In the genomic region with DNA sequence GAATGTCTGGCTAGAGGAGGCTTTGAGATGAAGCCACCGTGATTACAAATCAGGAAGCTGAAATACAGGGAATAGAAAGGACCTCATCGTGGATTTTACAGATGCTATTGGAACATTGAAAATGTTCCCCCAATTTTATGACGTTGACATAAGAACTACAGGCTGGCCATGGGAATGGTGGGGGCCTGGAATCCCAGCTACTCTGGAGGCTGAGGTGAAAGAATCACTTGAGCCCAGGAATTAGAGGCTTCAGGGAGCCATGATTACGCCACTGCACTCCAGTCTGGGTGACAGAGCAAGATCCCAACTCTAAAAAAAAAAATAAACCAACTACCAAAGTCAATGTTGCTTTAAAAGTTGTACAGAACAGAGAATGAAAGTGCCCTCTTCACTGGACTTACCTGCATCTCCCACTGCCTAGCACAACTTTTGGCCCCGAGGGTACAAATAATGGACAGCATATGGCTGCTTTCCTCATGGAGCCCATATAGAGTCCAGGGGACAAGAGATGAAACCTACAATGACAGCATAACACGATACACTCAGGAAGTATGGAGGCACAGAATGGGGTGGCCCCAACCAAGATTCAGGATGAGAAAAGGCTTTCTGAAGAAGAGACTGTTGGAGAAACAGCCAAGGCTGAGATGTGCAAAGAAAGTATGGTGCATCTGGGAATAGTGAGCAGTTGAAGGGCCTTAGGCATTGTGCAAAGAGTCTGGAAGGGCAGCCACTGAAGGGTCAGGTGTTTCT, we compare ENCODE assay signal across 34 cellular contexts.
"Had no signal": no experiment of that assay in that cellular context is flagged by ENCODE, and none has a peak within 500 bp of the region (broad histone marks: within the 10 kb centered on the region; RNA-seq: fewer than 3 reads in every experiment).

No MANE protein-coding gene starts in this region.

- H3K9ac ChIP-seq: KMS-11 had no signal

- H3K4me2 ChIP-seq: KMS-11 had no signal

- H3K27ac ChIP-seq: KMS-11 had no signal

- H3K9me3 ChIP-seq: MG63 had no signal

- H3K4me3 ChIP-seq: MG63 had no signal

- DNase-seq: Karpas-422, KG1, MG63, MM.1S, MV-4-11, NCI-H1048, NCI-H1092, NCI-H1092 treated with DMSO at 0.1 percent for 48 hours, NCI-H1105, NCI-H1105 treated with DMSO at 0.1 percent for 48 hours, NCI-H1417, NCI-H1417 treated with DMSO at 0.1 percent for 48 hours, NCI-H1436, NCI-H1436 treated with DMSO at 0.1 percent for 48 hours, NCI-H146, NCI-H1694, NCI-H1694 treated with DMSO at 0.1 percent for 48 hours, NCI-H187, NCI-H187 treated with DMSO at 0.1 percent for 48 hours, NCI-H1930, NCI-H2029, NCI-H2029 treated with DMSO at 0.1 percent for 48 hours, NCI-H2081, NCI-H2081 treated with DMSO at 0.1 percent for 48 hours, NCI-H2107, NCI-H2171, NCI-H2171 treated with DMSO at 0.1 percent for 48 hours, NCI-H2227 treated with DMSO at 0.1 percent for 48 hours, NCI-H226, NCI-H345, NCI-H446, NCI-H446 treated with DMSO at 0.1 percent for 48 hours, NCI-H510A had no signal

- H3K36me3 ChIP-seq: MG63 had no signal

- H3K27me3 ChIP-seq: MG63 had no signal
